Comparison of ENCODE assay signal across 18 cellular contexts in the genomic region with DNA sequence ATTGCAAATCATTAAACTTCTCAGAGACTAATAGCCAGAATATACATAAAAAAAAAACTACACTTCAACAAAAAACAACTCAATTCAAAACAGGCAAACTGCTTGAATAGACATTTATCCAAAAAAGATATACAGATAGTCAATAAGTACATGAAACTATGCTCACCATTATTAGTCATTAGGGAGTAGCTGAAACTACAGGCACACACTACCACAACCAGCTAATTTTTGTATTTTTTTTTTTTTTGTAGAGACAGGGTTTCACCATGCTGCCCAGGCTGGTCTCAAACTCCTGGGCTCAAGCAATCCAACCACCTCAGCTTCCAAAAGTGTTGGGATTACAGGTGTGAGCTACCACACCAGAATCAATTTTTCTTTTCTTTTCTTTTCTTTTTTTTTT.
"Had no signal": no experiment of that assay in that cellular context is flagged by ENCODE, and none has a peak within 500 bp of the region (broad histone marks: within the 10 kb centered on the region; RNA-seq: fewer than 3 reads in every experiment).

No MANE protein-coding gene starts in this region.

- H3K36me3 ChIP-seq: neutrophil, right lobe of liver, upper lobe of left lung, uterus had no signal

- DNase-seq: effector memory CD4-positive, alpha-beta T cell; esophagus squamous epithelium; foreskin fibroblast; left colon; mucosa of descending colon; naive thymus-derived CD8-positive, alpha-beta T cell; psoas muscle; retina; right lobe of liver; stimulated activated CD4-positive, alpha-beta T cell treated with anti-CD3 and anti-CD28 coated beads, Interleukin-4, amount 100 ng/mL, for 1 hour; stimulated activated CD8-positive, alpha-beta memory T cell treated with anti-CD3 and anti-CD28 coated beads, Interleukin-4, amount 100 ng/mL, for 48 hours; tibial artery; upper lobe of left lung; uterus had no signal

- H3K4me3 Mint-ChIP-seq: stimulated activated memory B cell treated with anti-CD40 and anti-IgM and Interleukin-4, amounts not matched to agents 10 μg/mL and 1 μg/mL and 100 μg/mL, for 72 hours; stimulated activated naive CD8-positive, alpha-beta T cell treated with anti-CD3 and anti-CD28 coated beads, Interleukin-15, Interleukin-2, amounts not matched to agents 100 ng/mL and 50 ng/mL, for 24 hours had no signal

- H3K27ac ChIP-seq: esophagus squamous epithelium, neutrophil, psoas muscle, right lobe of liver, tibial artery, upper lobe of left lung, uterus had no signal

- H3K4me1 ChIP-seq: esophagus squamous epithelium, psoas muscle, uterus had no signal

- H3K27me3 ChIP-seq: esophagus squamous epithelium, neutrophil, right lobe of liver, tibial artery, upper lobe of left lung, uterus had no signal

- H3K27me3 Mint-ChIP-seq: naive thymus-derived CD8-positive, alpha-beta T cell; stimulated activated memory B cell treated with anti-CD40 and anti-IgM and Interleukin-4, amounts not matched to agents 10 μg/mL and 1 μg/mL and 100 μg/mL, for 72 hours; stimulated activated naive CD8-positive, alpha-beta T cell treated with anti-CD3 and anti-CD28 coated beads, Interleukin-15, Interleukin-2, amounts not matched to agents 100 ng/mL and 50 ng/mL, for 24 hours had no signal

- H3K9me3 ChIP-seq: neutrophil, right lobe of liver, upper lobe of left lung, uterus had no signal

- H3K9me3 Mint-ChIP-seq: stimulated activated memory B cell treated with anti-CD40 and anti-IgM and Interleukin-4, amounts not matched to agents 10 μg/mL and 1 μg/mL and 100 μg/mL, for 72 hours had no signal

- H3K27ac Mint-ChIP-seq: stimulated activated memory B cell treated with anti-CD40 and anti-IgM and Interleukin-4, amounts not matched to agents 10 μg/mL and 1 μg/mL and 100 μg/mL, for 72 hours; stimulated activated naive CD8-positive, alpha-beta T cell treated with anti-CD3 and anti-CD28 coated beads, Interleukin-15, Interleukin-2, amounts not matched to agents 100 ng/mL and 50 ng/mL, for 24 hours had no signal

- FAIRE-seq: endometrium had no signal

- H3K4me3 ChIP-seq: esophagus squamous epithelium, mucosa of descending colon, psoas muscle, right lobe of liver, tibial artery, upper lobe of left lung, uterus had no signal

- ATAC-seq: left colon; mucosa of descending colon; naive thymus-derived CD8-positive, alpha-beta T cell; psoas muscle; right lobe of liver; stimulated activated memory B cell treated with anti-CD40 and anti-IgM and Interleukin-4, amounts not matched to agents 10 μg/mL and 1 μg/mL and 100 μg/mL, for 72 hours had no signal
